16 cellular contexts compared by ENCODE assay signal in the genomic region with DNA sequence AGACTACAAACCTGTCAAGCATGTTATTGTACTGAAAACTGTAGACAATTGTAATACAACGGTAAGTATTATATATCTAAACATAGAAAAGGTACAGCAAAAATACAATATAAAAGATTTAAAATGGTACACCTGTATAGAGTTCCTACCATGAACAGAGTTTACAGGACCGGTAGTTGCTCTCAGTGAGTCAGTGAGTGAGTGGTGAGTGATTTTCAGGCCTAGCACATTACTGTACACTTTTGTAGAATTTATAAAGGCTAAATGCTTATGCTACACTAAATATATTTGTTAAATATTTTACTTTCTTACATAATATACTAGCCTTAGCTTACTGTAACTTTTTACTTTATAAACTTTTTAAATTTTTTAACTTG. TPM values are rescaled to one million over a fixed set of nuclear protein-coding genes. Genes with fewer than 3 reads are reported as not detected.
A peak's percentile ranks its signal among the peaks of the same experiment; 100 is the strongest.
DNase-seq lines count a peak whose midpoint lies in the region; ATAC-seq, FAIRE-seq and TF ChIP-seq lines count a peak whose summit lies in the region.
"Had no signal": no experiment of that assay in that cellular context is flagged by ENCODE, and none has a peak within 500 bp of the region (broad histone marks: within the 10 kb centered on the region; RNA-seq: fewer than 3 reads in every experiment).

No MANE protein-coding gene starts in this region.

- no peaks in the 10 kb centered on the region for H3K36me3 ChIP-seq in Caco-2 (ENCODE audit: control insufficient read depth, insufficient read depth, low read length)
- H3K36me3 ChIP-seq in brain microvascular endothelial cell (replicated peaks) = no peaks in the 10 kb centered on the region
- peaks cover 0 to 7% of the 10 kb centered on the region in 2 experiments for H3K36me3 ChIP-seq in keratinocyte (ENCODE audit: control insufficient read depth in 2 of 2, extremely low read depth in 1 of 2, insufficient read depth in 2 of 2, low read length in 2 of 2)
- no peaks in the 10 kb centered on the region for H3K36me3 ChIP-seq in left lung

- DNase-seq in Caco-2 = no peak
- DNase-seq in brain microvascular endothelial cell = no peak
- DNase-seq in keratinocyte (ENCODE audit: low read depth, low spot score) = no peak
- no peak for DNase-seq in left lung
- no peak for DNase-seq in NCI-H345 treated with DMSO at 0.1 percent for 48 hours (lab: John Stamatoyannopoulos, UW; ENCODE audit: unreplicated experiment)
- no peak for DNase-seq in kidney tubule cell (ENCODE audit: low spot score)
- DNase-seq: C1 segment of cervical spinal cord; CD8-positive, alpha-beta memory T cell; DND-41; H9; NCI-H1105 treated with DMSO at 0.1 percent for 48 hours; NCI-H1694; NCI-H2081 treated with DMSO at 0.1 percent for 48 hours; SHP77 had no signal

- H3K4me2 ChIP-seq in keratinocyte (ENCODE audit: control insufficient read depth, extremely low read depth, insufficient read depth, low read depth, low read length) = peak overlapping the region; percentile 36

- in situ Hi-C loops in brain microvascular endothelial cell (cut with HindIII; ENCODE audit: low pct_ligation_motif_present, low sequenced_read_pairs) = no loop called here

- no peaks in the 10 kb centered on the region for H3K9me1 ChIP-seq in keratinocyte (ENCODE audit: control insufficient read depth, extremely low read depth, insufficient read depth, low read length)

- H3K27ac ChIP-seq in brain microvascular endothelial cell (peak overlapping the region; percentile 71), keratinocyte (ENCODE audit: control insufficient read depth, insufficient read depth, low read length) (peak overlapping the region; percentile 96), left lung (no peak overlapping the region)

- intact Hi-C loops in Caco-2 (cut with micrococcal nuclease; ENCODE audit: unreplicated experiment) = loop anchor here (1.0 kb wide), 1 partner anchor 8 kb away; no protein-coding TSS in a partner anchor
- intact Hi-C loops in left lung (cut with DNase I) = no loop called here

- H3K4me1 ChIP-seq in Caco-2 (peaks cover 20% of the 10 kb centered on the region), keratinocyte (ENCODE audit: control insufficient read depth, extremely low read depth, insufficient read depth, low read length) (peaks cover 48% of the 10 kb centered on the region), left lung (no peaks in the 10 kb centered on the region)

- CTCF ChIA-PET in Caco-2 (lab: Charles Lee) = no interaction called here

- no peak overlapping the region for H2AFZ ChIP-seq in keratinocyte (ENCODE audit: control insufficient read depth, low read length)

- peak overlapping the region; percentile 80 for H3K27ac Mint-ChIP-seq in Caco-2 (ENCODE audit: unreplicated experiment)
- H3K27ac Mint-ChIP-seq: CD8-positive, alpha-beta memory T cell; H9 had no signal

- no peaks in the 10 kb centered on the region for H3K27me3 ChIP-seq in Caco-2 (replicated peaks; ENCODE audit: control insufficient read depth, insufficient read depth, low read length)
- no peaks in the 10 kb centered on the region for H3K27me3 ChIP-seq in brain microvascular endothelial cell (replicated peaks)
- H3K27me3 ChIP-seq in keratinocyte (ENCODE audit: control insufficient read depth, extremely low read depth, insufficient read depth, low read length) = no peaks in the 10 kb centered on the region
- H3K27me3 ChIP-seq in left lung = no peaks in the 10 kb centered on the region

- dilution Hi-C loops in keratinocyte (cut with MboI; ENCODE audit: extremely low pct_ligation_motif_present, low sequenced_read_pairs) = no loop called here

- POLR2A ChIA-PET in Caco-2 (lab: Charles Lee) = no interaction called here

- H3K4me3 Mint-ChIP-seq in Caco-2 (ENCODE audit: unreplicated experiment) = no peak overlapping the region
- H3K4me3 Mint-ChIP-seq: CD8-positive, alpha-beta memory T cell; H9 had no signal

- H3K4me1 Mint-ChIP-seq in Caco-2 (ENCODE audit: low read depth, unreplicated experiment) = peaks cover 13% of the 10 kb centered on the region
- H3K4me1 Mint-ChIP-seq: CD8-positive, alpha-beta memory T cell; H9 had no signal

- no peak for TF ChIP-seq RAD21 in Ishikawa (IDR thresholded peaks at IDR 0.05; ENCODE audit: low read depth)

- no peaks in the 10 kb centered on the region for H4K20me1 ChIP-seq in keratinocyte (ENCODE audit: control insufficient read depth, extremely low read depth, insufficient read depth, low read length)

- H3K79me2 ChIP-seq in keratinocyte (ENCODE audit: control insufficient read depth, insufficient read depth, low read length) = peaks cover 32% of the 10 kb centered on the region

- H3K36me3 Mint-ChIP-seq in Caco-2 (ENCODE audit: insufficient read depth, unreplicated experiment) = no peaks in the 10 kb centered on the region
- H3K36me3 Mint-ChIP-seq: CD8-positive, alpha-beta memory T cell had no signal

- BruUV-seq in Caco-2 (replicated peaks; lab: Mats Ljungman, UMichigan) = no TSS peak

- ATAC-seq in GM19324 (IDR thresholded peaks at IDR 0.05; ENCODE audit: low FRiP score, unreplicated experiment) (no peak), left lung (no peak)

- FAIRE-seq in keratinocyte (lab: Jason Lieb, UNC) = peak; percentile 17

- TF ChIP-seq CTCF in Caco-2 (IDR thresholded peaks at IDR 0.05; ENCODE audit: insufficient read depth in 1 of 2, low read depth in 1 of 2, low read length in 1 of 2, severe bottlenecking in 1 of 2, unreplicated experiment in 1 of 2) (no peak), brain microvascular endothelial cell (IDR thresholded peaks at IDR 0.05; ENCODE audit: low read depth, low read length, missing control alignments) (no peak), keratinocyte (optimal IDR thresholded peaks at IDR 0.05 in 1 of 3, IDR thresholded peaks at IDR 0.05 in 1 of 3, conservative IDR thresholded peaks at IDR 0.05 in 1 of 3; ENCODE audit: extremely low read depth in 1 of 3, insufficient read depth in 2 of 3, low read length in 3 of 3) (no peak), left lung (IDR thresholded peaks at IDR 0.05) (no peak)

- no peaks in the 10 kb centered on the region for H3K9me3 ChIP-seq in Caco-2
- H3K9me3 ChIP-seq in keratinocyte (ENCODE audit: control insufficient read depth, low read depth, low read length) = peaks cover 3% of the 10 kb centered on the region
- H3K9me3 ChIP-seq in left lung = peaks cover 0 to 3% of the 10 kb centered on the region in 2 donors

- H3K9me3 Mint-ChIP-seq in Caco-2 (ENCODE audit: unreplicated experiment) = no peaks in the 10 kb centered on the region
- H3K9me3 Mint-ChIP-seq: H9 had no signal

- H3K27me3 Mint-ChIP-seq in Caco-2 (ENCODE audit: insufficient read depth, unreplicated experiment) = no peaks in the 10 kb centered on the region
- H3K27me3 Mint-ChIP-seq: CD8-positive, alpha-beta memory T cell had no signal

- peak overlapping the region; percentile 38 for H3K9ac ChIP-seq in keratinocyte (ENCODE audit: control insufficient read depth, extremely low read depth, insufficient read depth, low read length)

- H3K4me3 ChIP-seq in Caco-2 (ENCODE audit: low read depth, low read length) (no peak overlapping the region), brain microvascular endothelial cell (ENCODE audit: low read depth, low read length) (no peak overlapping the region), keratinocyte (ENCODE audit: control insufficient read depth in 2 of 3, extremely low read depth in 1 of 3, insufficient read depth in 2 of 3, low read depth in 1 of 3, low read length in 3 of 3) (no peak overlapping the region), left lung (no peak overlapping the region)

- peak; percentile 8; the same call in 1 of the 2 replicates for TF ChIP-seq EP300 in Ishikawa (IDR thresholded peaks at IDR 0.05; ENCODE audit: borderline replicate concordance)

TF ChIP-seq in Ishikawa, 13 proteins besides CTCF, POLR2A, EP300 and RAD21 (continues in another document):
- TF ChIP-seq TCF12 (IDR thresholded peaks at IDR 0.05; ENCODE audit: low read depth) (no peak), TEAD4 (IDR thresholded peaks at IDR 0.05) (no peak), TAF1 (IDR thresholded peaks at IDR 0.05; ENCODE audit: low read depth) (no peak), CREB1 (IDR thresholded peaks at IDR 0.05; ENCODE audit: low read depth) (no peak), FOXM1 (IDR thresholded peaks at IDR 0.05; ENCODE audit: borderline replicate concordance, low read depth) (no peak)
- TF ChIP-seq, protein P1, sequence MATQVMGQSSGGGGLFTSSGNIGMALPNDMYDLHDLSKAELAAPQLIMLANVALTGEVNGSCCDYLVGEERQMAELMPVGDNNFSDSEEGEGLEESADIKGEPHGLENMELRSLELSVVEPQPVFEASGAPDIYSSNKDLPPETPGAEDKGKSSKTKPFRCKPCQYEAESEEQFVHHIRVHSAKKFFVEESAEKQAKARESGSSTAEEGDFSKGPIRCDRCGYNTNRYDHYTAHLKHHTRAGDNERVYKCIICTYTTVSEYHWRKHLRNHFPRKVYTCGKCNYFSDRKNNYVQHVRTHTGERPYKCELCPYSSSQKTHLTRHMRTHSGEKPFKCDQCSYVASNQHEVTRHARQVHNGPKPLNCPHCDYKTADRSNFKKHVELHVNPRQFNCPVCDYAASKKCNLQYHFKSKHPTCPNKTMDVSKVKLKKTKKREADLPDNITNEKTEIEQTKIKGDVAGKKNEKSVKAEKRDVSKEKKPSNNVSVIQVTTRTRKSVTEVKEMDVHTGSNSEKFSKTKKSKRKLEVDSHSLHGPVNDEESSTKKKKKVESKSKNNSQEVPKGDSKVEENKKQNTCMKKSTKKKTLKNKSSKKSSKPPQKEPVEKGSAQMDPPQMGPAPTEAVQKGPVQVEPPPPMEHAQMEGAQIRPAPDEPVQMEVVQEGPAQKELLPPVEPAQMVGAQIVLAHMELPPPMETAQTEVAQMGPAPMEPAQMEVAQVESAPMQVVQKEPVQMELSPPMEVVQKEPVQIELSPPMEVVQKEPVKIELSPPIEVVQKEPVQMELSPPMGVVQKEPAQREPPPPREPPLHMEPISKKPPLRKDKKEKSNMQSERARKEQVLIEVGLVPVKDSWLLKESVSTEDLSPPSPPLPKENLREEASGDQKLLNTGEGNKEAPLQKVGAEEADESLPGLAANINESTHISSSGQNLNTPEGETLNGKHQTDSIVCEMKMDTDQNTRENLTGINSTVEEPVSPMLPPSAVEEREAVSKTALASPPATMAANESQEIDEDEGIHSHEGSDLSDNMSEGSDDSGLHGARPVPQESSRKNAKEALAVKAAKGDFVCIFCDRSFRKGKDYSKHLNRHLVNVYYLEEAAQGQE (IDR thresholded peaks at IDR 0.05; ENCODE audit: low read depth) = no peak

RNA-seq across cellular contexts. Expression of a gene that starts 37.4 kb away (rescaled TPM):
- total RNA-seq in Caco-2 (2022) (9.5 and 12.3 TPM in 2 replicates), left lung (10 to 100 TPM; 22.4 to 35.7 TPM)
- 19.5 to 29.7 TPM (median 28.9 TPM) in 3 replicates for polyA plus RNA-seq in keratinocyte
- 22.1 TPM for polyA plus RNA-seq in keratinocyte (2011; ENCODE audit: low read depth)
- polyA plus RNA-seq in keratinocyte (2011; cell fraction: cytosol; rRNA removed) = 11.6 and 23.3 TPM in 2 replicates
- 34.6 and 37.1 TPM in 2 replicates for polyA plus RNA-seq in keratinocyte (2011; cell fraction: nucleus; rRNA removed)
- polyA plus RNA-seq in keratinocyte (2012; ENCODE audit: low replicate concordance) = 12.8 and 36.2 TPM in 2 replicates
- polyA minus RNA-seq in keratinocyte = 30.0 to 73.6 TPM (median 44.4 TPM) in 3 replicates
- 24.0 TPM for polyA minus RNA-seq in keratinocyte (2011; cell fraction: cytosol; rRNA and poly(A)+ RNA removed)
- polyA minus RNA-seq in keratinocyte (2011; cell fraction: nucleus; rRNA and poly(A)+ RNA removed) = 35.7 and 84.4 TPM in 2 replicates
- polyA plus RNA-seq: CD8-positive, alpha-beta memory T cell had no signal

Comparison
In these comparisons a context has a peak if more than half of its experiments do, and no peak if none do; other contexts are left out.
1. H3K27ac ChIP-seq: peak in brain microvascular endothelial cell (single experiment) and keratinocyte (single experiment); none in left lung (0 of 2).